Comparison of ENCODE assay signal across 1 cellular context in genomic region chr13:41132512-41133152, GRCh38.
TF ChIP-seq lines count a peak whose summit lies in the region.

Gene KBTBD6 (minus strand): TSS chr13:41132802. CDS start chr13:41132511, 291 bp downstream.

TF ChIP-seq in HepG2, 621 proteins besides CTCF, POLR2A, EP300 and RAD21 (continued from another document and continues in another):
- TF ChIP-seq ZBTB25 (CRISPR knock-in tag; IDR thresholded peaks at IDR 0.05) (peak; percentile 74; the same call in 1 of the 2 replicates), ZBTB14 (CRISPR knock-in tag; IDR thresholded peaks at IDR 0.05) (no peak), BCL3 (CRISPR knock-in tag; IDR thresholded peaks at IDR 0.05) (peak; percentile 55), ZNF687 (CRISPR knock-in tag; IDR thresholded peaks at IDR 0.05) (peak; percentile 72), ZKSCAN1 (IDR thresholded peaks at IDR 0.05; ENCODE audit: low read length) (no peak), JARID2 (CRISPR knock-in tag; IDR thresholded peaks at IDR 0.05; ENCODE audit: insufficient replicate concordance) (no peak), SAFB2 (CRISPR knock-in tag; IDR thresholded peaks at IDR 0.05; ENCODE audit: borderline replicate concordance, low read depth) (peak; percentile 61; the same call in 1 of the 2 replicates), HDAC2 (CRISPR knock-in tag; IDR thresholded peaks at IDR 0.05) (peak; percentile 86), ZNF800 (CRISPR knock-in tag; IDR thresholded peaks at IDR 0.05) (peak; percentile 87; the same call in 1 of the 2 replicates), ZNF136 (CRISPR knock-in tag; IDR thresholded peaks at IDR 0.05; ENCODE audit: low read depth) (no peak), NCOA2 (CRISPR knock-in tag; IDR thresholded peaks at IDR 0.05) (0 out of 2 replicates have a peak, but pooled peaks have one; percentile 54), FOXA3 (CRISPR knock-in tag; IDR thresholded peaks at IDR 0.05) (peak; percentile 81), TFAP4 (IDR thresholded peaks at IDR 0.05; ENCODE audit: borderline replicate concordance, low read depth) (peak; percentile 32; the same call in 1 of the 2 replicates), ZBTB38 (CRISPR knock-in tag; IDR thresholded peaks at IDR 0.05) (peak; percentile 90), ZFP90 (CRISPR knock-in tag; IDR thresholded peaks at IDR 0.05; ENCODE audit: borderline replicate concordance) (no peak; the same call in 1 of the 2 replicates), ZNF614 (CRISPR knock-in tag; IDR thresholded peaks at IDR 0.05; ENCODE audit: borderline replicate concordance) (peak; percentile 52; the same call in 1 of the 2 replicates), PITX1 (CRISPR knock-in tag; IDR thresholded peaks at IDR 0.05) (peak; percentile 40), HMGXB4 (CRISPR knock-in tag; IDR thresholded peaks at IDR 0.05; ENCODE audit: borderline replicate concordance in 1 of 2, low read depth in 1 of 2) (peak; percentile 47 to 66; a peak in 3 of 4 replicates), TSC22D2 (CRISPR knock-in tag; IDR thresholded peaks at IDR 0.05; ENCODE audit: borderline replicate concordance) (peak; percentile 76; the same call in 1 of the 2 replicates), MAFK (conservative IDR thresholded peaks at IDR 0.05 in 1 of 2, IDR thresholded peaks at IDR 0.05 in 1 of 2; ENCODE audit: low read length in 2 of 2) (peak in 1 of 2 experiments; percentile 17; a peak in 1 of 4 replicates), YEATS4 (CRISPR knock-in tag; IDR thresholded peaks at IDR 0.05; ENCODE audit: borderline replicate concordance) (peak; percentile 57; the same call in 1 of the 2 replicates), KDM5A (IDR thresholded peaks at IDR 0.05; ENCODE audit: borderline replicate concordance, low read length) (peak; percentile 85; the same call in 1 of the 2 replicates), HINFP (CRISPR knock-in tag; IDR thresholded peaks at IDR 0.05; ENCODE audit: low read depth) (peak; percentile 36; the same call in 1 of the 2 replicates), REPIN1 (CRISPR knock-in tag; IDR thresholded peaks at IDR 0.05; ENCODE audit: borderline replicate concordance, low read depth) (peak; percentile 75; the same call in 1 of the 2 replicates), CERS6 (CRISPR knock-in tag; IDR thresholded peaks at IDR 0.05) (no peak), KMT2B (CRISPR knock-in tag; IDR thresholded peaks at IDR 0.05) (peak; percentile 95; the same call in 1 of the 2 replicates), MXD4 (CRISPR knock-in tag; IDR thresholded peaks at IDR 0.05) (peak; percentile 29; the same call in 1 of the 2 replicates), MED8 (CRISPR knock-in tag; IDR thresholded peaks at IDR 0.05; ENCODE audit: insufficient replicate concordance) (no peak), NCOR1 (IDR thresholded peaks at IDR 0.05; ENCODE audit: borderline replicate concordance, low read length) (no peak), GMEB1 (CRISPR knock-in tag; IDR thresholded peaks at IDR 0.05; ENCODE audit: borderline replicate concordance) (peak; percentile 84), E2F5 (CRISPR knock-in tag; conservative IDR thresholded peaks at IDR 0.05) (peak; percentile 91), FOXO1 (CRISPR knock-in tag; IDR thresholded peaks at IDR 0.05) (peak; percentile 33; the same call in 1 of the 2 replicates), CHD2 (IDR thresholded peaks at IDR 0.05; ENCODE audit: low read depth, low read length) (peak; percentile 97), ATF7 (IDR thresholded peaks at IDR 0.05) (no peak), ATF7 (CRISPR knock-in tag; IDR thresholded peaks at IDR 0.05) (no peak; the same call in 1 of the 2 replicates), CBX5 (CRISPR knock-in tag; IDR thresholded peaks at IDR 0.05; ENCODE audit: borderline replicate concordance) (peak; percentile 76; the same call in 1 of the 2 replicates), ARHGAP35 (CRISPR knock-in tag; IDR thresholded peaks at IDR 0.05; ENCODE audit: borderline replicate concordance) (0 out of 2 replicates have a peak, but pooled peaks have one; percentile 72), ATF4 (CRISPR knock-in tag; IDR thresholded peaks at IDR 0.05) (peak in 1 of 2 experiments; percentile 89; a peak in 2 of 4 replicates), ONECUT2 (CRISPR knock-in tag; IDR thresholded peaks at IDR 0.05) (0 out of 2 replicates have a peak, but pooled peaks have one; percentile 21), TEAD2 (CRISPR knock-in tag; IDR thresholded peaks at IDR 0.05) (no peak), KMT2A (CRISPR knock-in tag; IDR thresholded peaks at IDR 0.05) (peak; percentile 92)
